In genomic region chr3:122864498-122864897, GRCh38 we compare ENCODE assay signal across 20 cellular contexts.
"Had no signal": no experiment of that assay in that cellular context is flagged by ENCODE, and none has a peak within 500 bp of the region (broad histone marks: within the 10 kb centered on the region; RNA-seq: fewer than 3 reads in every experiment).

No MANE protein-coding gene starts in this region.

- H3K4me3 ChIP-seq: dorsolateral prefrontal cortex, heart left ventricle, lung, right atrium auricular region, tibial artery, upper lobe of right lung, vagina had no signal

- H3K9me3 Mint-ChIP-seq: natural killer cell; neural crest cell; stimulated activated effector memory CD8-positive, alpha-beta T cell treated with anti-CD3 and anti-CD28 coated beads, Interleukin-12 subunit alpha, Interleukin-12 subunit beta, amount 100 ng/mL, for 72 hours; stimulated activated naive CD8-positive, alpha-beta T cell treated with anti-CD3 and anti-CD28 coated beads, Interleukin-15, Interleukin-2, amounts not matched to agents 100 ng/mL and 50 ng/mL, for 24 hours had no signal

- H3K27me3 Mint-ChIP-seq: stimulated activated naive CD8-positive, alpha-beta T cell treated with anti-CD3 and anti-CD28 coated beads, Interleukin-15, Interleukin-2, amounts not matched to agents 100 ng/mL and 50 ng/mL, for 24 hours had no signal

- H3K9me3 ChIP-seq: heart left ventricle, right atrium auricular region, tibial artery, upper lobe of right lung, vagina had no signal

- H3K27ac Mint-ChIP-seq: natural killer cell; stimulated activated effector memory CD8-positive, alpha-beta T cell treated with anti-CD3 and anti-CD28 coated beads, Interleukin-12 subunit alpha, Interleukin-12 subunit beta, amount 100 ng/mL, for 72 hours; stimulated activated naive CD8-positive, alpha-beta T cell treated with anti-CD3 and anti-CD28 coated beads, Interleukin-15, Interleukin-2, amounts not matched to agents 100 ng/mL and 50 ng/mL, for 24 hours had no signal

- H3K4me1 Mint-ChIP-seq: natural killer cell; neural crest cell; stimulated activated effector memory CD8-positive, alpha-beta T cell treated with anti-CD3 and anti-CD28 coated beads, Interleukin-12 subunit alpha, Interleukin-12 subunit beta, amount 100 ng/mL, for 72 hours had no signal

- DNase-seq: cortex of kidney; dorsolateral prefrontal cortex; effector CD8-positive, alpha-beta T cell; heart left ventricle; hippocampal formation; left colon; left ventricle myocardium superior; mesenchymal stem cell; natural killer cell; posterior cingulate gyrus; stimulated activated CD4-positive, alpha-beta T cell treated with anti-CD3 and anti-CD28 coated beads, Interleukin-4, amount 100 ng/mL, for 1 hour; stimulated activated CD8-positive, alpha-beta memory T cell treated with anti-CD3 and anti-CD28 coated beads, Interleukin-4, amount 100 ng/mL, for 48 hours; tibial artery; upper lobe of right lung had no signal

- H3K27ac ChIP-seq: dorsolateral prefrontal cortex, heart left ventricle, right atrium auricular region, tibial artery, upper lobe of right lung, vagina had no signal

- H3K4me3 Mint-ChIP-seq: natural killer cell; neural crest cell; stimulated activated effector memory CD8-positive, alpha-beta T cell treated with anti-CD3 and anti-CD28 coated beads, Interleukin-12 subunit alpha, Interleukin-12 subunit beta, amount 100 ng/mL, for 72 hours; stimulated activated naive CD8-positive, alpha-beta T cell treated with anti-CD3 and anti-CD28 coated beads, Interleukin-15, Interleukin-2, amounts not matched to agents 100 ng/mL and 50 ng/mL, for 24 hours had no signal

- H3K27me3 ChIP-seq: dorsolateral prefrontal cortex, heart left ventricle, right atrium auricular region, tibial artery, upper lobe of right lung, vagina had no signal

- ATAC-seq: heart left ventricle; left colon; left ventricle myocardium superior; natural killer cell; stimulated activated effector memory CD8-positive, alpha-beta T cell treated with anti-CD3 and anti-CD28 coated beads, Interleukin-12 subunit alpha, Interleukin-12 subunit beta, amount 100 ng/mL, for 72 hours; upper lobe of right lung had no signal

- H3K4me1 ChIP-seq: heart left ventricle, right atrium auricular region, tibial artery, upper lobe of right lung, vagina had no signal
